ENCODE assay signal across 21 cellular contexts in the genomic region with DNA sequence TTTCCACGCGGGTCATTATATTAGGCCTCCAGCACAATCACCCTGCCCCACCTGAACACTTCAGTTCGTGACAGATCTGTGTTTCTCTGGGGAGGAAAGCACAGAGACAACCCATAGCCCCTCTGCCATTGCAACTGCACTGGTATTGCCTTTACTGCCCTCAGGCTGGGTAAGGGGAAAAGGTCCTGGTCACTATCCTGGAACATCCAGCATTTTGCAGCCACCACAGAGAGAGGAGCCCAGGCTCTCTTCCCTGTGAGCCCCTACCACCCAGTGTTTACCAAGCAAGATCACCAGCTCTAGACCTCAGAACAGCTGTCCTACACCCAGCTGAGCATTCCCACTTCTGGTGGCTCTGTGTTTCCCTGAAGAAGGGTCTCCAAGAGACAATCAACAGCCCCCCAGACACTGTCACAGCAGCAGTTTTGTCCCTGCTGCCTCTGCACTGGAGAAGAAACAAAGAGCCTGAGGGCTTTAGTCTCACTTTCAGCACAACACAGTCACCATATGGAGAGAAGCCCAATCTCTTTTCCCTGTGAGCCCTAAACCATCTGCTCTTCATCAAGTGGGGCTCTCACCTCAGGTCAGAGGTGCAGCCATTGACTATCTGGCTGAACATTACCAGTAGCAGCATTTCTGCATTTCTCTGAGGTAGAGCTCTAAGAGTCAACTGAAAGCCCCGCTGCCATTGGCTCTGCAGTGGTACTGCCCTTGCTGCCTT.
"Had no signal": no experiment of that assay in that cellular context is flagged by ENCODE, and none has a peak within 500 bp of the region (broad histone marks: within the 10 kb centered on the region; RNA-seq: fewer than 3 reads in every experiment).

No MANE protein-coding gene starts in this region.

- H3K36me3 Mint-ChIP-seq: activated naive CD8-positive, alpha-beta T cell; natural killer cell had no signal

- H3K4me3 ChIP-seq: body of pancreas, left ventricle myocardium inferior, sigmoid colon, suprapubic skin, tibial artery had no signal

- H3K4me1 ChIP-seq: body of pancreas, left ventricle myocardium inferior, sigmoid colon, suprapubic skin, tibial artery had no signal

- H3K36me3 ChIP-seq: left ventricle myocardium inferior, neutrophil, sigmoid colon, suprapubic skin, tibial artery had no signal

- H3K27me3 Mint-ChIP-seq: activated naive CD8-positive, alpha-beta T cell; progenitor cell of endocrine pancreas had no signal

- H3K9me3 ChIP-seq: body of pancreas, left ventricle myocardium inferior, neutrophil, sigmoid colon, suprapubic skin, tibial artery had no signal

- H3K27ac ChIP-seq: body of pancreas, left ventricle myocardium inferior, neutrophil, sigmoid colon, suprapubic skin, tibial artery had no signal

- DNase-seq: activated CD4-positive, alpha-beta T cell treated with anti-CD3 and anti-CD28 coated beads for 4 hours; activated CD4-positive, alpha-beta T cell treated with anti-CD3 and anti-CD28 coated beads, Interleukin-2, amount 50 U/mL, for 4 hours; activated naive CD4-positive, alpha-beta T cell; activated T-cell treated with anti-CD3 and anti-CD28 coated beads for 4 hours; activated T-cell treated with anti-CD3 and anti-CD28 coated beads, Interleukin-2, amount 50 U/mL, for 72 hours; body of pancreas; effector memory CD4-positive, alpha-beta T cell; left ventricle myocardium inferior; mesendoderm; natural killer cell; sigmoid colon; small intestine; stimulated activated CD4-positive, alpha-beta T cell treated with anti-CD3 and anti-CD28 coated beads, Interleukin-1b, Interleukin-23, amount 100 ng/mL, for 48 hours; stimulated activated CD4-positive, alpha-beta T cell treated with anti-CD3 and anti-CD28 coated beads, Interleukin-4, amount 100 ng/mL, for 4 hours; stimulated activated CD8-positive, alpha-beta memory T cell treated with anti-CD3 and anti-CD28 coated beads, Interleukin-4, amount 100 ng/mL, for 48 hours; stimulated activated naive CD4-positive, alpha-beta T cell; tibial artery had no signal

- H3K9me3 Mint-ChIP-seq: activated T-cell treated with anti-CD3 and anti-CD28 coated beads, Interleukin-2, amount 50 U/mL, for 72 hours had no signal

- H3K27me3 ChIP-seq: body of pancreas, neutrophil, sigmoid colon, suprapubic skin, tibial artery had no signal

- ATAC-seq: activated T-cell treated with anti-CD3 and anti-CD28 coated beads, Interleukin-2, amount 50 U/mL, for 72 hours; body of pancreas; natural killer cell had no signal

- H3K4me1 Mint-ChIP-seq: natural killer cell had no signal

- H3K27ac Mint-ChIP-seq: activated naive CD8-positive, alpha-beta T cell; activated T-cell treated with anti-CD3 and anti-CD28 coated beads, Interleukin-2, amount 50 U/mL, for 72 hours; natural killer cell; progenitor cell of endocrine pancreas had no signal

- H3K4me3 Mint-ChIP-seq: activated naive CD8-positive, alpha-beta T cell; activated T-cell treated with anti-CD3 and anti-CD28 coated beads, Interleukin-2, amount 50 U/mL, for 72 hours; natural killer cell had no signal
